11 cellular contexts compared by ENCODE assay signal in the genomic region with DNA sequence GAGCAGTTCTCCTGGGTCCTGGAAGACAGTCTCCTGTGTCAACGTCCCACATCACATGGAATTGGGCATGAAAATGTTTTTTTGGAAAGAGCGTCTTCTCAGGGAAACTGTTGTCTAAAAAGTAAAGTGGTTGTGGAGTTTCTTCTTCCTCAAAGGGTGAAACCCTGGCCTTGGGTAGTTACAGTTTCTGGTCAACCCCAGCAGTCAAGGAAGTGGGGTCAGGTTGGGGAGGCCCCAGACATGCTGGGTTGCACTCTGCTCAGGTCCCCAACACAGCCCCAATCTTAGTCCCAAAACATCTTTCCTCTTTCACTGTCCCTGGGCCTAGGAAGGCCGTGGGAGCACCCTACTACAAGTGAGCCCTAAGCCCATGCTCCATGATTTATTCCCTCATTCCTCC. TPM values are rescaled to one million over a fixed set of nuclear protein-coding genes. Genes with fewer than 3 reads are reported as not detected.
DNase-seq lines count a peak whose midpoint lies in the region; ATAC-seq and TF ChIP-seq lines count a peak whose summit lies in the region.
"Had no signal": no experiment of that assay in that cellular context is flagged by ENCODE, and none has a peak within 500 bp of the region (broad histone marks: within the 10 kb centered on the region; RNA-seq: fewer than 3 reads in every experiment).

No MANE protein-coding gene starts in this region.

- no peak for DNase-seq in stimulated activated naive CD8-positive, alpha-beta T cell treated with anti-CD3 and anti-CD28 coated beads, Interleukin-15, Interleukin-2, amounts not matched to agents 100 U/mL and 50 U/mL, for 24 hours
- DNase-seq in activated naive CD8-positive, alpha-beta T cell treated with anti-CD3 and anti-CD28 coated beads for 36 hours, result peak; percentile 21
- DNase-seq in type B pancreatic cell (ENCODE audit: extremely low spot score, unreplicated experiment), result no peak
- no peak for DNase-seq in NCI-H748 (lab: John Stamatoyannopoulos, UW; ENCODE audit: unreplicated experiment)
- no peak for DNase-seq in stimulated activated CD4-positive, alpha-beta T cell treated with anti-CD3 and anti-CD28 coated beads, Interleukin-4, amount 100 ng/mL, for 24 hours
- DNase-seq: C1 segment of cervical spinal cord, NCI-H187 had no signal

- TF ChIP-seq CTCF in type B pancreatic cell (conservative IDR thresholded peaks at IDR 0.05), result no peak

- H3K9me3 Mint-ChIP-seq in stimulated activated naive CD8-positive, alpha-beta T cell treated with anti-CD3 and anti-CD28 coated beads, Interleukin-15, Interleukin-2, amounts not matched to agents 100 ng/mL and 50 ng/mL, for 24 hours, result no peaks in the 10 kb centered on the region
- H3K9me3 Mint-ChIP-seq in activated naive CD8-positive, alpha-beta T cell treated with anti-CD3 and anti-CD28 coated beads for 36 hours, result no peaks in the 10 kb centered on the region
- H3K9me3 Mint-ChIP-seq in type B pancreatic cell, result no peaks in the 10 kb centered on the region

- H3K27me3 Mint-ChIP-seq in stimulated activated naive CD8-positive, alpha-beta T cell treated with anti-CD3 and anti-CD28 coated beads, Interleukin-15, Interleukin-2, amounts not matched to agents 100 ng/mL and 50 ng/mL, for 24 hours, result peaks cover 26% of the 10 kb centered on the region
- H3K27me3 Mint-ChIP-seq in activated naive CD8-positive, alpha-beta T cell treated with anti-CD3 and anti-CD28 coated beads for 36 hours, result peaks cover 28% of the 10 kb centered on the region
- H3K27me3 Mint-ChIP-seq in type B pancreatic cell, result peaks cover 32% of the 10 kb centered on the region

- H3K4me1 Mint-ChIP-seq in stimulated activated naive CD8-positive, alpha-beta T cell treated with anti-CD3 and anti-CD28 coated beads, Interleukin-15, Interleukin-2, amounts not matched to agents 100 ng/mL and 50 ng/mL, for 24 hours (ENCODE audit: low read depth), result peaks cover 58% of the 10 kb centered on the region
- peaks cover 49% of the 10 kb centered on the region for H3K4me1 Mint-ChIP-seq in activated naive CD8-positive, alpha-beta T cell treated with anti-CD3 and anti-CD28 coated beads for 36 hours
- H3K4me1 Mint-ChIP-seq in type B pancreatic cell (ENCODE audit: unreplicated experiment), result peaks cover 23% of the 10 kb centered on the region

- H3K4me3 Mint-ChIP-seq in stimulated activated naive CD8-positive, alpha-beta T cell treated with anti-CD3 and anti-CD28 coated beads, Interleukin-15, Interleukin-2, amounts not matched to agents 100 ng/mL and 50 ng/mL, for 24 hours, result peak overlapping the region; percentile 93
- peak overlapping the region; percentile 51 for H3K4me3 Mint-ChIP-seq in activated naive CD8-positive, alpha-beta T cell treated with anti-CD3 and anti-CD28 coated beads for 36 hours
- peak overlapping the region; percentile 93 for H3K4me3 Mint-ChIP-seq in type B pancreatic cell

- ATAC-seq in stimulated activated naive CD8-positive, alpha-beta T cell treated with anti-CD3 and anti-CD28 coated beads, Interleukin-15, Interleukin-2, amounts not matched to agents 100 U/mL and 50 U/mL, for 24 hours, result no peak
- ATAC-seq in HG02884 (IDR thresholded peaks at IDR 0.05; ENCODE audit: unreplicated experiment) (peak; percentile 25), HG03469 (IDR thresholded peaks at IDR 0.05; ENCODE audit: unreplicated experiment) (no peak)

- H3K36me3 Mint-ChIP-seq in stimulated activated naive CD8-positive, alpha-beta T cell treated with anti-CD3 and anti-CD28 coated beads, Interleukin-15, Interleukin-2, amounts not matched to agents 100 ng/mL and 50 ng/mL, for 24 hours (ENCODE audit: low read depth), result peaks cover 6% of the 10 kb centered on the region
- H3K36me3 Mint-ChIP-seq in activated naive CD8-positive, alpha-beta T cell treated with anti-CD3 and anti-CD28 coated beads for 36 hours, result peaks cover 19% of the 10 kb centered on the region
- H3K36me3 Mint-ChIP-seq in type B pancreatic cell, result no peaks in the 10 kb centered on the region

- H3K27ac Mint-ChIP-seq in stimulated activated naive CD8-positive, alpha-beta T cell treated with anti-CD3 and anti-CD28 coated beads, Interleukin-15, Interleukin-2, amounts not matched to agents 100 ng/mL and 50 ng/mL, for 24 hours, result peak overlapping the region; percentile 67
- H3K27ac Mint-ChIP-seq in activated naive CD8-positive, alpha-beta T cell treated with anti-CD3 and anti-CD28 coated beads for 36 hours, result peak overlapping the region; percentile 83
- peak overlapping the region; percentile 55 for H3K27ac Mint-ChIP-seq in type B pancreatic cell

RNA-seq across cellular contexts. Expression of a gene that starts 1.0 kb away (rescaled TPM):
- total RNA-seq in activated naive CD8-positive, alpha-beta T cell treated with anti-CD3 and anti-CD28 coated beads for 36 hours, result 10 to 100 TPM; 22.7 to 24.8 TPM
- total RNA-seq in type B pancreatic cell (ENCODE audit: low replicate concordance), result 9.2 and 10.7 TPM in 2 replicates

RNA-seq across cellular contexts. Expression of a gene that starts 3.9 kb away (rescaled TPM):
- not detected for total RNA-seq in activated naive CD8-positive, alpha-beta T cell treated with anti-CD3 and anti-CD28 coated beads for 36 hours
- 0.52 and 3.2 TPM in 2 replicates for total RNA-seq in type B pancreatic cell (ENCODE audit: low replicate concordance)
- total RNA-seq: activated CD8-positive, alpha-beta memory T cell treated with anti-CD3 and anti-CD28 coated beads for 36 hours had no signal

RNA-seq across cellular contexts. Expression of a gene that starts 9.0 kb away (rescaled TPM):
- total RNA-seq in activated naive CD8-positive, alpha-beta T cell treated with anti-CD3 and anti-CD28 coated beads for 36 hours, result 10 to 100 TPM; 22.8 to 24.9 TPM
- 39.6 and 46.1 TPM in 2 replicates for total RNA-seq in type B pancreatic cell (ENCODE audit: low replicate concordance)

RNA-seq across cellular contexts. Expression of a gene that starts 19.4 kb away (rescaled TPM):
- 1,000 to 10,000 TPM; 2,498 to 2,524 TPM for total RNA-seq in activated naive CD8-positive, alpha-beta T cell treated with anti-CD3 and anti-CD28 coated beads for 36 hours
- total RNA-seq in type B pancreatic cell (ENCODE audit: low replicate concordance), result 880 and 1,082 TPM in 2 replicates

RNA-seq across cellular contexts. Expression of a gene that starts 43.0 kb away (rescaled TPM):
- total RNA-seq in activated naive CD8-positive, alpha-beta T cell treated with anti-CD3 and anti-CD28 coated beads for 36 hours, result 100 to 1,000 TPM in 1 of 2 experiments, 10 to 100 TPM in 1; 92.5 to 102 TPM
- 33.6 and 50.9 TPM in 2 replicates for total RNA-seq in type B pancreatic cell (ENCODE audit: low replicate concordance)
